9 cellular contexts compared by ENCODE assay signal in the genomic region with DNA sequence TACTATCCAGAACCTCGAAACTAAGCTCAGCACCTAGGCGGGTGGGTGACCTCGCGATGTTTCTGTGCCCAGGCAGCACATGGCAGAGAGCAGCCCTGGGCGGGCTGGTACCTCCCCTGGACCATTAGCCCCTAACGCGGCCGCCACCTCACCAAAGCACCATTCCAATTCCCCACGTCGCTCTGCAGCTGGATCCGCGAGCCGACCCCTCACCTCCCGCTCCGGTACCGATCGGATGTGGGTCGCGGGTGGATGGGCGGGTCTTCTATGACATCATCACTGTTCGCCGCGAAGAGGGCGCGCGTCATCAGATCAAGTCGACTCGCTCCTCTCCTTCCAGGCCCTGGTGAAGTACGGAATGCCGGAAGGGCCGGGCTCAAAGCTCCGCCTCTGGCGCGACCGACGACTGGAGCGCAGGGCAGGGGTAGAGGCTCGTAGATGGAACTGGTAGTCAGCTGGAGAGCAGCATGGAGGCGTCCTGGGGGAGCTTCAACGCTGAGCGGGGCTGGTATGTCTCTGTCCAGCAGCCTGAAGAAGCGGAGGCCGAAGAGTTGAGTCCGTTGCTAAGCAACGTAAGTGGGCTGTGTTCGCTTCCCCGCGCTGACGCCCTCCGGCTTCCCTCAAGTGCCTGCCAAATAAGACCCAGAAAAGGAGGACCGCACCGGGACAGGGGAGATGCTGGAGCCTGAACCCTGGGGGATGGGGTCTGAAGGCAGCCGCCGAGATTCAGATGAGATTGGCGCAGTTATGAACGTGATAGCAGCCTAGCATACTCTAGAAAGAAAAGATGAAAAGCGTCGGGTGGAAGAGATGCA. TPM values are rescaled to one million over a fixed set of nuclear protein-coding genes. Genes with fewer than 3 reads are reported as not detected.
A peak's percentile ranks its signal among the peaks of the same experiment; 100 is the strongest.
DNase-seq lines count a peak whose midpoint lies in the region; ATAC-seq and TF ChIP-seq lines count a peak whose summit lies in the region.
"Had no signal": no experiment of that assay in that cellular context is flagged by ENCODE, and none has a peak within 500 bp of the region (broad histone marks: within the 10 kb centered on the region; RNA-seq: fewer than 3 reads in every experiment).

A gene (plus strand): TSS at position 435 of the 815 bp plus-strand sequence. CDS start 33 bp downstream, at position 468.
A gene with protein sequence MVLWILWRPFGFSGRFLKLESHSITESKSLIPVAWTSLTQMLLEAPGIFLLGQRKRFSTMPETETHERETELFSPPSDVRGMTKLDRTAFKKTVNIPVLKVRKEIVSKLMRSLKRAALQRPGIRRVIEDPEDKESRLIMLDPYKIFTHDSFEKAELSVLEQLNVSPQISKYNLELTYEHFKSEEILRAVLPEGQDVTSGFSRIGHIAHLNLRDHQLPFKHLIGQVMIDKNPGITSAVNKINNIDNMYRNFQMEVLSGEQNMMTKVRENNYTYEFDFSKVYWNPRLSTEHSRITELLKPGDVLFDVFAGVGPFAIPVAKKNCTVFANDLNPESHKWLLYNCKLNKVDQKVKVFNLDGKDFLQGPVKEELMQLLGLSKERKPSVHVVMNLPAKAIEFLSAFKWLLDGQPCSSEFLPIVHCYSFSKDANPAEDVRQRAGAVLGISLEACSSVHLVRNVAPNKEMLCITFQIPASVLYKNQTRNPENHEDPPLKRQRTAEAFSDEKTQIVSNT (minus strand): TSS at position 269 of the 815 bp plus-strand sequence. CDS start 106 bp downstream, at position 163.

- POLR2A ChIA-PET in activated B cell treated with CpG ODN at 0.5 μM for 24 hours (lab: Charles Lee), result interaction anchor here (0.5 to 1.4 kb wide), 4 partner anchors 13 to 732 kb away, joined by 3 to 5 read pairs (median 4); a partner anchor contains a TSS

- H3K27ac ChIP-seq in spleen, result peak within 1 kb of the TSS; percentile 76 to 91 (median 88)

- peaks cover 15 to 80% (median 44%) of the 10 kb centered on the region in 6 donors for H3K4me1 ChIP-seq in spleen

- TF ChIP-seq POLR2A in spleen (IDR thresholded peaks at IDR 0.05), result no peak

- no peaks in the 10 kb centered on the region for H3K9me3 ChIP-seq in spleen

- H3K9me3 Mint-ChIP-seq in activated B cell treated with CpG ODN at 0.5 μM for 24 hours, result no peaks in the 10 kb centered on the region
- H3K9me3 Mint-ChIP-seq: T-helper 1 cell treated with Interleukin-12 subunit alpha and Interleukin-12 subunit beta and Interleukin-4 antibody, amounts not matched to agents 30 μg/mL and 1 μg/mL, for 36 hours had no signal

- peaks cover 24% of the 10 kb centered on the region for H3K36me3 Mint-ChIP-seq in activated B cell treated with CpG ODN at 0.5 μM for 24 hours (ENCODE audit: low read depth)

- H3K4me3 Mint-ChIP-seq in activated B cell treated with CpG ODN at 0.5 μM for 24 hours, result no peak within 1 kb of the TSS

- H3K36me3 ChIP-seq in spleen, result peaks cover 0 to 22% (median 5%) of the 10 kb centered on the region in 6 donors

- TF ChIP-seq CTCF in AG10803 (conservative IDR thresholded peaks at IDR 0.05; ENCODE audit: low read length) (no peak), activated B cell treated with CpG ODN at 0.5 μM for 24 hours (IDR thresholded peaks at IDR 0.05) (no peak), spleen (IDR thresholded peaks at IDR 0.05 in 8 of 11, conservative IDR thresholded peaks at IDR 0.05 in 3 of 11) (no peak)

- DNase-seq in AG10803 (ENCODE audit: low read depth) (peak; percentile 96), NCI-H226 (peak; percentile 97), activated B cell treated with CpG ODN at 0.5 μM for 24 hours (peak; percentile 88), cerebellar cortex (ENCODE audit: low spot score) (peak; percentile 94), iris pigment epithelial cell (ENCODE audit: low read depth) (peak; percentile 98), spleen (peak; percentile 95)

- no peaks in the 10 kb centered on the region for H3K27me3 ChIP-seq in spleen (replicated peaks in 1 of 7)

- peaks cover 17% of the 10 kb centered on the region for H3K4me1 Mint-ChIP-seq in activated B cell treated with CpG ODN at 0.5 μM for 24 hours

- ATAC-seq in GM19025 (IDR thresholded peaks at IDR 0.05; ENCODE audit: low read depth, unreplicated experiment) (peak; percentile 84), HG03196 (IDR thresholded peaks at IDR 0.05; ENCODE audit: unreplicated experiment) (peak; percentile 82), activated B cell treated with CpG ODN at 0.5 μM for 24 hours (ENCODE audit: low read depth) (peak; percentile 83)

- H3K27ac Mint-ChIP-seq in activated B cell treated with CpG ODN at 0.5 μM for 24 hours, result no peak within 1 kb of the TSS
- H3K27ac Mint-ChIP-seq: T-helper 1 cell treated with Interleukin-12 subunit alpha and Interleukin-12 subunit beta and Interleukin-4 antibody, amounts not matched to agents 30 μg/mL and 1 μg/mL, for 36 hours had no signal

- H3K4me3 ChIP-seq in AG10803 (ENCODE audit: low read length), result peak within 1 kb of the TSS; percentile 85
- H3K4me3 ChIP-seq in spleen, result peak within 1 kb of the TSS; percentile 65 to 94 (median 83)

- 0 to 1% (median 1%) methylated on average over 22 to 58 of the region's 58 CpGs for WGBS in spleen, 5 donors

- CTCF ChIA-PET in activated B cell treated with CpG ODN at 0.5 μM for 24 hours (lab: Charles Lee), result interaction anchor here (0.8 to 1.0 kb wide), 2 partner anchors 29 to 630 kb away, joined by 3 to 4 read pairs; no protein-coding TSS in a partner anchor

- intact Hi-C loops in activated B cell treated with CpG ODN at 0.5 μM for 24 hours (cut with micrococcal nuclease), result loop anchor here (1.0 to 5.0 kb wide), 8 partner anchors 136 to 889 kb away; a partner anchor contains a TSS
- intact Hi-C loops in spleen (cut with DNase I; ENCODE audit: low total_unique reads), result no loop called here

- no peaks in the 10 kb centered on the region for H3K27me3 Mint-ChIP-seq in activated B cell treated with CpG ODN at 0.5 μM for 24 hours

RNA-seq across cellular contexts. Expression of the first gene that starts in this region (rescaled TPM):
- total RNA-seq in activated B cell treated with CpG ODN at 0.5 μM for 24 hours, result 10.4 and 10.8 TPM in 2 replicates
- total RNA-seq in spleen, result 10 to 100 TPM; 14.0 to 34.2 (median 18.5) TPM
- polyA plus RNA-seq in spleen, result 10 to 100 TPM in 2 of 3 donors, 1 to 10 TPM in 1; 9.5 to 14.0 (median 10.9) TPM

RNA-seq across cellular contexts. Expression of the second gene that starts in this region (rescaled TPM):
- total RNA-seq in activated B cell treated with CpG ODN at 0.5 μM for 24 hours (11.5 and 13.2 TPM in 2 replicates), spleen (10 to 100 TPM in 3 of 7 donors, 1 to 10 TPM in 4; 5.2 to 11.4 (median 8.6) TPM)
- 1 to 10 TPM; 3.3 to 5.1 (median 3.5) TPM for polyA plus RNA-seq in spleen

Comparison
In these comparisons a context has a peak if more than half of its experiments do, and no peak if none do; other contexts are left out.
1. Peak in every context shown above with its lines: DNase-seq, ATAC-seq, H3K4me3 ChIP-seq and H3K27ac ChIP-seq.